In the genomic region with DNA sequence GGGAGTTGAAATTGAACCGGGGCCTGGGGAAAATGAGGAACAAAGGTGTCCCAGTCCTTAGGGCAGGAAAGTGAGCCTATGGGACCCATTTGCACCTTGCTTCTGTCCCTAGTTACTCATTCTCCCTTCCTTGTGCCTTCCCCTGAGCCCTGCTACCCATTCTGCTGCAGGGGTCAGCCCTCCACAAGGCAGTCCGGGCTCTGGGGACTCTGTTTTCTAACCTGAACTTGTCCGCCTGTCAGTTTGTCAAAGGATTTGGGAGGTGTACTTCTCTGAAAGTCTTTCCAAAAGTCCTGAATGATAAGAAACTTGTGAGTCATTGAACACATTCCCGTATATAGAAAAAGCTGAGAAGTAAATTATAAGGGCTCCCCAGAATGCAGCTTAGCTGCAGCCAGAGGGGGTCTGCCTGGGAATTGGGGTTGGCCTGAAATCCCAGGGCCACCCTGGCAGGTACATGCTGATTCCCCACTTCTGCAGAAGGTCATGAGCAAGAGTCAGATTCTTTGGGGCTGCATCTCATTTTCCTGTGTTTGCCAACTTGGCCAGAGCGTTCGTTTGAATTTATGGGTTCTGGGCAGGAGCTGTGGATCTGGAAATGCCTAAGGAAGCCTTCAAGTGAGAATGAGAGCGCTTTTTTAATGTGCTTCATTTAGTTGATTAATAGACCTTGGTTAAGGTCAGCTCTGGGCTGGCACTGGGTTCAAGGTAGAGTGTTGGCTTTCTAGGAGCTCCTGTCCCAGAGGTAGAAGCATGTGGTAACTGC, we compare ENCODE assay signal across 9 cellular contexts.
A peak's percentile ranks its signal among the peaks of the same experiment; 100 is the strongest.
DNase-seq lines count a peak whose midpoint lies in the region; ATAC-seq and TF ChIP-seq lines count a peak whose summit lies in the region.
"Had no signal": no experiment of that assay in that cellular context is flagged by ENCODE, and none has a peak within 500 bp of the region (broad histone marks: within the 10 kb centered on the region; RNA-seq: fewer than 3 reads in every experiment).

No MANE protein-coding gene starts in this region.

- H3K4me2 ChIP-seq in DOHH2 (ENCODE audit: low read length), result peak overlapping the region; percentile 82

- peaks cover 60% of the 10 kb centered on the region for H3K36me3 ChIP-seq in DOHH2 (ENCODE audit: control insufficient read depth, low read length)
- no peaks in the 10 kb centered on the region for H3K36me3 ChIP-seq in endocrine pancreas (ENCODE audit: control insufficient read depth, insufficient read depth, low read length)
- no peaks in the 10 kb centered on the region for H3K36me3 ChIP-seq in rectal smooth muscle tissue (ENCODE audit: control insufficient read depth, insufficient read depth, low read length)

- no peak for TF ChIP-seq CTCF in DOHH2 (IDR thresholded peaks at IDR 0.05; ENCODE audit: low read depth, low read length, poor library complexity, severe bottlenecking)

- DNase-seq in OCI-M1 (lab: John Stamatoyannopoulos, UW), result peak; percentile 40
- DNase-seq in hypothalamus (lab: John Stamatoyannopoulos, UW), result no peak
- no peak for DNase-seq in NCI-H1436 treated with DMSO at 0.1 percent for 48 hours (lab: John Stamatoyannopoulos, UW)
- DNase-seq in NOMO-1 (lab: John Stamatoyannopoulos, UW; ENCODE audit: unreplicated experiment in 2 of 2), result no peak
- DNase-seq: T1000 had no signal

- H3K9ac ChIP-seq in endocrine pancreas (ENCODE audit: control insufficient read depth, insufficient read depth, low read length) (no peak overlapping the region), rectal smooth muscle tissue (ENCODE audit: low read length) (no peak overlapping the region)

- no peaks in the 10 kb centered on the region for H3K27me3 ChIP-seq in DOHH2 (ENCODE audit: control insufficient read depth, low read length)
- no peaks in the 10 kb centered on the region for H3K27me3 ChIP-seq in endocrine pancreas (ENCODE audit: control insufficient read depth, insufficient read depth, low read length)
- no peaks in the 10 kb centered on the region for H3K27me3 ChIP-seq in rectal smooth muscle tissue (ENCODE audit: control insufficient read depth, insufficient read depth, low read length)

- H3K27ac ChIP-seq in DOHH2 (ENCODE audit: low read depth, low read length) (peak overlapping the region; percentile 87), rectal smooth muscle tissue (ENCODE audit: low read depth, low read length) (peak overlapping the region; percentile 46)

- H3K9me3 ChIP-seq in DOHH2 (ENCODE audit: control insufficient read depth, insufficient read depth, low read length) (no peaks in the 10 kb centered on the region), endocrine pancreas (ENCODE audit: control insufficient read depth, low read length) (no peaks in the 10 kb centered on the region)

- H4K20me1 ChIP-seq in DOHH2 (ENCODE audit: control insufficient read depth, insufficient read depth, low read depth, low read length), result peaks cover 18% of the 10 kb centered on the region

- no peaks in the 10 kb centered on the region for H3K9me2 ChIP-seq in DOHH2 (replicated peaks; ENCODE audit: control insufficient read depth, low read length)

- peaks cover 18% of the 10 kb centered on the region for H3F3A ChIP-seq in DOHH2 (ENCODE audit: control insufficient read depth, insufficient read depth)

- peak overlapping the region; percentile 98 for H3K4me3 ChIP-seq in DOHH2 (ENCODE audit: low read length)
- peak overlapping the region; percentile 29 for H3K4me3 ChIP-seq in endocrine pancreas (ENCODE audit: control insufficient read depth, insufficient read depth, low read length)
- peak overlapping the region; percentile 8 for H3K4me3 ChIP-seq in rectal smooth muscle tissue (ENCODE audit: low read length)

- H3K79me2 ChIP-seq in DOHH2 (ENCODE audit: control insufficient read depth, low read length), result peaks cover 78% of the 10 kb centered on the region

- H3K4me1 ChIP-seq in DOHH2 (ENCODE audit: control insufficient read depth, low read length) (peaks cover 79% of the 10 kb centered on the region), endocrine pancreas (ENCODE audit: control insufficient read depth, insufficient read depth, low read length) (no peaks in the 10 kb centered on the region), rectal smooth muscle tissue (ENCODE audit: control insufficient read depth, insufficient read depth, low read length) (peaks cover 20% of the 10 kb centered on the region)

- no peak for ATAC-seq in GM21825 (IDR thresholded peaks at IDR 0.05; ENCODE audit: unreplicated experiment)

Comparison
In these comparisons a context has a peak if more than half of its experiments do, and no peak if none do; other contexts are left out.
1. H3K4me3 ChIP-seq: peak in every context shown above with its lines; median percentile 98 in DOHH2; 29 in endocrine pancreas; 8 in rectal smooth muscle tissue.